1 cellular context compared by ENCODE assay signal in genomic region chr3:59876533-59877062, GRCh38.
TF ChIP-seq lines count a peak whose summit lies in the region.

No MANE protein-coding gene starts in this region.

TF ChIP-seq in HepG2, 621 proteins besides CTCF, POLR2A, EP300 and RAD21 (continued from another document):
- TF ChIP-seq AHDC1 (CRISPR knock-in tag; IDR thresholded peaks at IDR 0.05; ENCODE audit: borderline replicate concordance), result no peak
- no peak for TF ChIP-seq ZBTB40 (IDR thresholded peaks at IDR 0.05)
- no peak for TF ChIP-seq ZBTB40 (CRISPR knock-in tag; IDR thresholded peaks at IDR 0.05)
